12 cellular contexts compared by ENCODE assay signal in the genomic region with DNA sequence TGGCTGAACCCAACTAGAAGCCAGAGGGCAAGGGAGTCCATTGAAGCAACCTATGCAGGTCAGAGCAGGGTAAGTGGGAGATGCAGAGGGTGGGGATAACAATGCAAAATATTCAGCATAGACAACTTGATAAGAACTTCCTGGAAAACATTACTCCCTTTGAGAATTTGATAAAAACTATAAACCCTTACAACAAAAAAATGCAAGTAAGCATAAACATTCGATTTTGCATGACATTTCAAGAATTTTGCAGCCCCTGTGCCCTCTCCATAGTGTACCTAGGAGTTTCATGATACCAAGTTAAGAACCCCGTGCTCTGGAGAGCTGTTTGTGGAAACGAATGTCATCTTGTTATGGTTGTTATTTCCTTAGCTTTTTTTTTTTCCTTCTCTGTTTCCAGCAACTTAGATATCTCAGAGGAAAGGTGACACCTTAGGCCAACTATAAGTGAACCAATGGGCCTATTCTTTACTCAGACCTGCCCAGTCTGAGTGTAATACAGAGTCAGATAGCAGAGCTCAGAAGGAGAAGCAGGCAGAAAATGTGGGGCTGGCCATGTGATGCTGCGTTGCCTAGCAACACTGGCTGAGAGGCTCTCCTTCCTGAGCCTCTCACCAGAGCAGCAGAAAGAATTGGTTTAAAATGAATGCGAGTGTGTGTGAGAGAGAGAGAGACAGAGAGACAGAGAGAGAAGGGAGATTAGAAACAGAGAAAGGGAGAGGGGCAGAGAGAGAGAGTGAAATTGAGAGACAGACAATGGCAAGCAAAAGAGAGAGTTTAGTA. TPM values are rescaled to one million over a fixed set of nuclear protein-coding genes. Genes with fewer than 3 reads are reported as not detected.
A peak's percentile ranks its signal among the peaks of the same experiment; 100 is the strongest.
DNase-seq lines count a peak whose midpoint lies in the region; ATAC-seq and TF ChIP-seq lines count a peak whose summit lies in the region.
"Had no signal": no experiment of that assay in that cellular context is flagged by ENCODE, and none has a peak within 500 bp of the region (broad histone marks: within the 10 kb centered on the region; RNA-seq: fewer than 3 reads in every experiment).

No MANE protein-coding gene starts in this region.

- H3K36me3 Mint-ChIP-seq in activated naive CD8-positive, alpha-beta T cell treated with anti-CD3 and anti-CD28 coated beads, Interleukin-2, amount 50 U/mL, for 24 hours (ENCODE audit: low read depth): no peaks in the 10 kb centered on the region
- no peaks in the 10 kb centered on the region for H3K36me3 Mint-ChIP-seq in Calu3 (ENCODE audit: insufficient read depth, unreplicated experiment)

- no peaks in the 10 kb centered on the region for H3K4me1 Mint-ChIP-seq in activated naive CD8-positive, alpha-beta T cell treated with anti-CD3 and anti-CD28 coated beads, Interleukin-2, amount 50 U/mL, for 24 hours
- H3K4me1 Mint-ChIP-seq in Calu3 (ENCODE audit: low read depth, unreplicated experiment): no peaks in the 10 kb centered on the region

- no peak overlapping the region for H4K91ac ChIP-seq in mesenchymal stem cell (ENCODE audit: low read length)

- no peak overlapping the region for H3K27ac ChIP-seq in stomach
- no peak overlapping the region for H3K27ac ChIP-seq in mesenchymal stem cell (ENCODE audit: low read length, poor library complexity, severe bottlenecking)

- no peak overlapping the region for H2AK5ac ChIP-seq in mesenchymal stem cell (ENCODE audit: low read length, severe bottlenecking)

- no peak for TF ChIP-seq CTCF in Calu3 (IDR thresholded peaks at IDR 0.05; ENCODE audit: unreplicated experiment)
- no peak for TF ChIP-seq CTCF in stomach (IDR thresholded peaks at IDR 0.05)

- H3K9me3 ChIP-seq in stomach (no peaks in the 10 kb centered on the region), mesenchymal stem cell (ENCODE audit: control insufficient read depth, low read length) (no peaks in the 10 kb centered on the region)

- no peak overlapping the region for H3K9ac ChIP-seq in mesenchymal stem cell (ENCODE audit: low read length)

- peaks cover 2% of the 10 kb centered on the region for H3K27me3 Mint-ChIP-seq in activated naive CD8-positive, alpha-beta T cell treated with anti-CD3 and anti-CD28 coated beads, Interleukin-2, amount 50 U/mL, for 24 hours
- peaks cover 4% of the 10 kb centered on the region for H3K27me3 Mint-ChIP-seq in Calu3 (ENCODE audit: unreplicated experiment)

- no peak for TF ChIP-seq POLR2A in stomach (IDR thresholded peaks at IDR 0.05)

- H3K4me2 ChIP-seq in mesenchymal stem cell (ENCODE audit: low read length, poor library complexity, severe bottlenecking): no peak overlapping the region

- WGBS in stomach, 5 donors: 25 to 40% (median 34%) methylated on average over 5 of the region's 5 CpGs
- 23% methylated on average over 3 of the region's 5 CpGs for WGBS in mesenchymal stem cell

- H3K79me1 ChIP-seq in mesenchymal stem cell (replicated peaks; ENCODE audit: low read length, poor library complexity, severe bottlenecking): no peaks in the 10 kb centered on the region

- no peak for ATAC-seq in activated naive CD8-positive, alpha-beta T cell treated with anti-CD3 and anti-CD28 coated beads, Interleukin-2, amount 50 U/mL, for 24 hours

- H3K14ac ChIP-seq in mesenchymal stem cell (ENCODE audit: low read length in 2 of 2): no peak overlapping the region

- no peak overlapping the region for H3K27ac Mint-ChIP-seq in activated naive CD8-positive, alpha-beta T cell treated with anti-CD3 and anti-CD28 coated beads, Interleukin-2, amount 50 U/mL, for 24 hours
- no peak overlapping the region for H3K27ac Mint-ChIP-seq in Calu3 (ENCODE audit: unreplicated experiment)
- H3K27ac Mint-ChIP-seq: progenitor cell of endocrine pancreas had no signal

- no peaks in the 10 kb centered on the region for H3K27me3 ChIP-seq in stomach
- H3K27me3 ChIP-seq in mesenchymal stem cell (ENCODE audit: control insufficient read depth in 1 of 2, insufficient read depth in 1 of 2, low read length in 2 of 2): peaks cover 0 to 24% of the 10 kb centered on the region in 2 experiments

- TF ChIP-seq EP300 in stomach (IDR thresholded peaks at IDR 0.05): no peak

- H3K4me1 ChIP-seq in stomach (no peaks in the 10 kb centered on the region), mesenchymal stem cell (ENCODE audit: control insufficient read depth, insufficient read depth, low read depth, low read length) (no peaks in the 10 kb centered on the region)

- H3K4me3 Mint-ChIP-seq in activated naive CD8-positive, alpha-beta T cell treated with anti-CD3 and anti-CD28 coated beads, Interleukin-2, amount 50 U/mL, for 24 hours: no peak overlapping the region
- no peak overlapping the region for H3K4me3 Mint-ChIP-seq in Calu3 (ENCODE audit: low read depth, unreplicated experiment)

- CTCF ChIA-PET in Calu3 (lab: Charles Lee): no interaction called here

- no peak overlapping the region for H3K4ac ChIP-seq in mesenchymal stem cell (ENCODE audit: low read depth in 1 of 2, low read length in 2 of 2)

- intact Hi-C loops in Calu3 (cut with micrococcal nuclease; ENCODE audit: unreplicated experiment): no loop called here
- intact Hi-C loops in stomach (cut with DNase I; ENCODE audit: low total_unique reads): no loop called here

- H3K23ac ChIP-seq in mesenchymal stem cell (ENCODE audit: low read length in 2 of 2): no peak overlapping the region

- BruUV-seq in Calu3 (replicated peaks; lab: Mats Ljungman, UMichigan): no TSS peak

- H3K36me3 ChIP-seq in stomach: no peaks in the 10 kb centered on the region
- no peaks in the 10 kb centered on the region for H3K36me3 ChIP-seq in mesenchymal stem cell (ENCODE audit: control insufficient read depth in 1 of 2, insufficient read depth in 2 of 2, low read depth in 1 of 2, low read length in 2 of 2)

- no peak overlapping the region for H2BK5ac ChIP-seq in mesenchymal stem cell (ENCODE audit: low read depth, low read length, poor library complexity, severe bottlenecking)

- H2BK15ac ChIP-seq in mesenchymal stem cell (ENCODE audit: low read depth, poor library complexity, severe bottlenecking): no peak overlapping the region

- no peaks in the 10 kb centered on the region for H3K9me3 Mint-ChIP-seq in activated naive CD8-positive, alpha-beta T cell treated with anti-CD3 and anti-CD28 coated beads, Interleukin-2, amount 50 U/mL, for 24 hours
- no peaks in the 10 kb centered on the region for H3K9me3 Mint-ChIP-seq in Calu3 (ENCODE audit: low read depth, unreplicated experiment)

- no peak overlapping the region for H2BK120ac ChIP-seq in mesenchymal stem cell (ENCODE audit: low read depth, low read length)

- DNase-seq in COLO668 (lab: John Stamatoyannopoulos, UW; ENCODE audit: unreplicated experiment) (peak; percentile 47), M059J (ENCODE audit: low read depth) (peak; percentile 28), RPMI7951 (ENCODE audit: low read depth) (peak; percentile 25), hypothalamus (lab: John Stamatoyannopoulos, UW) (peak in 30 of 51 donors; percentile 0 to 47 (median 12)), Calu3 (no peak), stomach (no peak), mesenchymal stem cell (no peak)
- DNase-seq in activated naive CD8-positive, alpha-beta T cell treated with anti-CD3 and anti-CD28 coated beads, Interleukin-2, amount 50 U/mL, for 24 hours: no peak
- DNase-seq: activated gamma-delta T cell treated with Interleukin-2 at 50 U/mL for 16 hours, H7 had no signal

- H4K8ac ChIP-seq in mesenchymal stem cell (ENCODE audit: low read length): no peak overlapping the region

- H3K4me3 ChIP-seq in stomach (no peak overlapping the region), mesenchymal stem cell (ENCODE audit: insufficient read depth in 1 of 2, low read depth in 1 of 2, low read length in 2 of 2) (no peak overlapping the region)

- no peak overlapping the region for H2BK12ac ChIP-seq in mesenchymal stem cell (ENCODE audit: low read length in 2 of 2)

- no peak overlapping the region for H3K18ac ChIP-seq in mesenchymal stem cell (ENCODE audit: low read depth in 1 of 2, low read length in 2 of 2)

- H2AFZ ChIP-seq in mesenchymal stem cell (ENCODE audit: low read depth, low read length): no peak overlapping the region

RNA-seq across cellular contexts. Expression of a gene that starts 36.7 kb away (rescaled TPM):
- 4.8 and 8.8 TPM in 2 replicates for total RNA-seq in M059J (2014; rRNA removed; shearing (Covaris generic))
- 2.3 and 2.7 TPM in 2 replicates for total RNA-seq in RPMI7951 (2014; rRNA removed; shearing (Covaris generic))
- not detected in 2 replicates for total RNA-seq in Calu3 (2022)
- total RNA-seq in stomach: under 1 TPM in 1 of 5 donors, not detected in 4; 0.18 TPM
- under 1 TPM in 1 of 3 donors, not detected in 2; 0.05 TPM for polyA plus RNA-seq in stomach
- not detected for polyA plus RNA-seq in mesenchymal stem cell (2013, experiment 1 of 2)
- polyA plus RNA-seq in mesenchymal stem cell (2013, experiment 2 of 2): not detected
- total RNA-seq: cardiac septum had no signal

Comparison
In these comparisons a context has a peak if more than half of its experiments do, and no peak if none do; other contexts are left out.
1. DNase-seq: peak in COLO668 (single experiment), M059J (single experiment), RPMI7951 (single experiment) and hypothalamus (30 of 51); none in activated naive CD8-positive, alpha-beta T cell treated with anti-CD3 and anti-CD28 coated beads, Interleukin-2, amount 50 U/mL, for 24 hours (single experiment), Calu3 (single experiment), stomach (single experiment) and mesenchymal stem cell (single experiment).